8 cellular contexts compared by ENCODE assay signal in the genomic region with DNA sequence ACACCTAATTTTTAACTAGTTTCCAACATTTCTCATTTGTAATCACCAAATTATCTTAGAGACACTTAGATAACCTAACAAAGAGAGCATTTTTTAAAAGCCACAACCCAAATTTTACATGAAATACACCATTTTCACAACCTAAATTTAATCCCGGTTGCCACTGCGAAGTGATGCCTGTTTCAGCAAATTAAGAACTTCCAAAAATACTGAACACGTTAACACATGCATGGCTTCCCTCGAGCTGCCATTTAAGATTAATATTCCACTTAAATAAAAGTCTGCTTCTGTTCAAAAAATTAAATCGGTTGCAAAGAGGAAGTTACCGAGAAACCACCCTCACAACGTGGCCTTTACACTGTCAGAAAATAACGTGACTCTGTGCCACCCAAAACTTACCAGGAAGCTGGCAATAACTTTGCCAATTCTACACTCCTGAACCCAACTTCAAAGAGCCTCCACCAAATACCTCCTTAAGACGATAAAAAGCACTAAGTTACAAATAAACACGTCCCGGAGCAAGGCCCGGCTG. TPM values are rescaled to one million over a fixed set of nuclear protein-coding genes. Genes with fewer than 3 reads are reported as not detected.
A peak's percentile ranks its signal among the peaks of the same experiment; 100 is the strongest.
DNase-seq lines count a peak whose midpoint lies in the region; ATAC-seq, FAIRE-seq and TF ChIP-seq lines count a peak whose summit lies in the region.

No MANE protein-coding gene starts in this region.

- H3K4me3 Mint-ChIP-seq in naive B cell = peak overlapping the region; percentile 92 to 99 (median 98)

- peak overlapping the region; percentile 86 for H2AFZ ChIP-seq in ACC112 (ENCODE audit: low read length, unreplicated experiment)

- peak; percentile 35 for ATAC-seq in naive B cell (ENCODE audit: low read depth in 2 of 2)
- no peak for ATAC-seq in GM18502 (IDR thresholded peaks at IDR 0.05; ENCODE audit: poor library complexity, unreplicated experiment)
- ATAC-seq in HG02763 (IDR thresholded peaks at IDR 0.05; ENCODE audit: unreplicated experiment) = no peak

- no peak for TF ChIP-seq POLR2A in GM12891 (IDR thresholded peaks at IDR 0.05; ENCODE audit: low read depth, low read length)

- peak; percentile 84 for FAIRE-seq in GM12891 (lab: Jason Lieb, UNC)

- H3K4me1 Mint-ChIP-seq in naive B cell = peaks cover 46 to 69% (median 67%) of the 10 kb centered on the region in 3 donors

- no peaks in the 10 kb centered on the region for H3K9me3 ChIP-seq in SJCRH30 (replicated peaks)
- no peaks in the 10 kb centered on the region for H3K9me3 ChIP-seq in ectodermal cell (ENCODE audit: control insufficient read depth, low read length)

- WGBS in ectodermal cell, 2 experiments = 0% methylated on average over 12 of the region's 12 CpGs

- H3K27ac ChIP-seq in ACC112 (ENCODE audit: low read depth, low read length) = peak overlapping the region; percentile 83
- H3K27ac ChIP-seq in SJCRH30 = peak overlapping the region; percentile 97
- H3K27ac ChIP-seq in ectodermal cell (ENCODE audit: insufficient read depth, low read depth, low read length, poor library complexity, severe bottlenecking) = peak overlapping the region; percentile 96

- H3K27me3 ChIP-seq in ACC112 (ENCODE audit: insufficient read depth, low read length) (no peaks in the 10 kb centered on the region), SJCRH30 (no peaks in the 10 kb centered on the region), ectodermal cell (ENCODE audit: control insufficient read depth, insufficient read depth, low read length, poor library complexity, severe bottlenecking) (no peaks in the 10 kb centered on the region)

- H3K36me3 ChIP-seq in ACC112 (ENCODE audit: insufficient read depth, low read length) (no peaks in the 10 kb centered on the region), SJCRH30 (peaks cover 3% of the 10 kb centered on the region; the same call in 1 of the 2 replicates), ectodermal cell (ENCODE audit: control insufficient read depth, insufficient read depth, low read length) (no peaks in the 10 kb centered on the region)

- H3K4me1 ChIP-seq in ACC112 (ENCODE audit: control insufficient read depth, insufficient read depth, low read length, unreplicated experiment) = peaks cover 20% of the 10 kb centered on the region
- H3K4me1 ChIP-seq in SJCRH30 = peaks cover 7% of the 10 kb centered on the region; the same call in 1 of the 2 replicates
- H3K4me1 ChIP-seq in ectodermal cell (ENCODE audit: control insufficient read depth, insufficient read depth, low read length) = peaks cover 13% of the 10 kb centered on the region

- H3K36me3 Mint-ChIP-seq in naive B cell = no peaks in the 10 kb centered on the region

- H3K9me3 Mint-ChIP-seq in naive B cell = no peaks in the 10 kb centered on the region

- H3K79me2 ChIP-seq in ACC112 (ENCODE audit: control insufficient read depth, insufficient read depth, low read length, unreplicated experiment) = peaks cover 54% of the 10 kb centered on the region

- no peak for DNase-seq in GM12891 (ENCODE audit: insufficient read length, low spot score)
- no peak for DNase-seq in SJCRH30
- peak; percentile 67 for DNase-seq in naive B cell
- DNase-seq in AG20443 (ENCODE audit: low spot score) = no peak

- peaks cover 0 to 4% (median 0%) of the 10 kb centered on the region in 3 donors for H3K27me3 Mint-ChIP-seq in naive B cell

- H3K27ac Mint-ChIP-seq in naive B cell = peak overlapping the region; percentile 95 to 98 (median 97)

- H3K4me3 ChIP-seq in ACC112 (ENCODE audit: low read depth, low read length) = peak overlapping the region; percentile 99
- H3K4me3 ChIP-seq in SJCRH30 = peak overlapping the region; percentile 95
- peak overlapping the region; percentile 95 for H3K4me3 ChIP-seq in ectodermal cell (ENCODE audit: insufficient read depth, low read depth, low read length)

TF ChIP-seq in GM12891, 5 proteins besides CTCF, POLR2A, EP300 and RAD21:
- TF ChIP-seq POU2F2 (IDR thresholded peaks at IDR 0.05; ENCODE audit: low read depth, low read length) (no peak), POLR2AphosphoS5 (IDR thresholded peaks at IDR 0.05; ENCODE audit: low read depth, low read length) (no peak), SPI1 (IDR thresholded peaks at IDR 0.05; ENCODE audit: low read depth, low read length) (no peak), TAF1 (IDR thresholded peaks at IDR 0.05; ENCODE audit: low read depth, low read length) (no peak), PAX5 (IDR thresholded peaks at IDR 0.05; ENCODE audit: insufficient read depth, low read length, severe bottlenecking) (no peak)

RNA-seq across cellular contexts. Expression of a gene that starts 1.3 kb away (rescaled TPM):
- polyA plus RNA-seq in GM12891 (2012; ENCODE audit: low read depth, missing spikeins) = 26.8 TPM
- total RNA-seq in SJCRH30 (2014; rRNA removed; shearing (Covaris generic)) = 153 and 161 TPM in 2 replicates
- 69.9 TPM for polyA plus RNA-seq in ectodermal cell (2013, experiment 1 of 4)
- 89.9 TPM for polyA plus RNA-seq in ectodermal cell (2013, experiment 2 of 4)
- polyA plus RNA-seq in ectodermal cell (2013, experiment 3 of 4) = 55.9 TPM
- polyA plus RNA-seq in ectodermal cell (2013, experiment 4 of 4) = 48.5 TPM
- 10 to 100 TPM; 18.4 to 48.3 (median 33.2) TPM for polyA plus RNA-seq in naive B cell (ENCODE audit: low read depth in 6 of 6)

Comparison
In these comparisons a context has a peak if more than half of its experiments do, and no peak if none do; other contexts are left out.
1. ATAC-seq: peak in naive B cell (2 of 2); none in GM18502 (single experiment) and HG02763 (single experiment).
2. Peak in every context shown above with its lines, with median percentiles within 50 percentile points of each other: H3K27ac ChIP-seq and H3K4me3 ChIP-seq.